ENCODE assay signal across 16 cellular contexts in genomic region chr20:9590189-9590588, GRCh38.
DNase-seq lines count a peak whose midpoint lies in the region; ATAC-seq, FAIRE-seq and TF ChIP-seq lines count a peak whose summit lies in the region.
"Had no signal": no experiment of that assay in that cellular context is flagged by ENCODE, and none has a peak within 500 bp of the region (broad histone marks: within the 10 kb centered on the region; RNA-seq: fewer than 3 reads in every experiment).

No MANE protein-coding gene starts in this region.

- H3K79me2 ChIP-seq in MM.1S (ENCODE audit: low read length): no peaks in the 10 kb centered on the region

- intact Hi-C loops in mucosa of descending colon (cut with DNase I, micrococcal nuclease) (no loop called here), testis (cut with DNase I; ENCODE audit: low total_unique reads) (no loop called here)

- H2AFZ ChIP-seq in MM.1S (ENCODE audit: low read length): no peak overlapping the region

- H3F3A ChIP-seq in MM.1S (ENCODE audit: insufficient read depth, low read length): 0 out of 2 replicates have a peak, but pooled peaks cover 5% of the 10 kb centered on the region

- H3K27ac ChIP-seq in MM.1S (ENCODE audit: low read length) (no peak overlapping the region), testis (no peak overlapping the region)
- H3K27ac ChIP-seq: right atrium auricular region, SK-N-MC, upper lobe of left lung had no signal

- H4K20me1 ChIP-seq in MM.1S (ENCODE audit: insufficient read depth, low read length): no peaks in the 10 kb centered on the region

- WGBS in testis, 2 donors: 82 to 100% methylated on average over 1 of the region's 1 CpG

- no peak overlapping the region for H3K4me3 ChIP-seq in MM.1S (ENCODE audit: low read length)
- H3K4me3 ChIP-seq in bronchial epithelial cell (ENCODE audit: low read depth, low read length): no peak overlapping the region
- H3K4me3 ChIP-seq in mucosa of descending colon: no peak overlapping the region
- no peak overlapping the region for H3K4me3 ChIP-seq in testis
- H3K4me3 ChIP-seq: HAP-1, right atrium auricular region, SK-N-MC, upper lobe of left lung had no signal

- FAIRE-seq in bronchial epithelial cell (lab: Jason Lieb, UNC): no peak

- no peaks in the 10 kb centered on the region for H3K9me2 ChIP-seq in MM.1S (replicated peaks; ENCODE audit: insufficient read depth, low read length)

- DNase-seq in EL (peak; percentile 17), MM.1S (peak; percentile 34), bronchial epithelial cell (ENCODE audit: low read depth) (peak; percentile 93), mucosa of descending colon (peak in 1 of 3 donors; percentile 2), inferior parietal cortex (ENCODE audit: extremely low spot score) (no peak), cerebellar cortex (ENCODE audit: low spot score) (no peak), testis (no peak)
- DNase-seq: activated CD4-positive, alpha-beta memory T cell treated with anti-CD3 and anti-CD28 coated beads, Interleukin-2, amount 10 ng/mL, durations not matched to agents 7 days and 5 days; C1 segment of cervical spinal cord; Karpas-422; left ventricle myocardium superior; NCI-H1930; upper lobe of left lung had no signal

- H3K4me2 ChIP-seq in MM.1S (ENCODE audit: low read depth, low read length): no peak overlapping the region

- H3K27me3 ChIP-seq in MM.1S (replicated peaks; ENCODE audit: insufficient read depth, low read length) (no peaks in the 10 kb centered on the region), bronchial epithelial cell (ENCODE audit: control insufficient read depth, insufficient read depth, low read length) (no peaks in the 10 kb centered on the region), testis (no peaks in the 10 kb centered on the region)
- H3K27me3 ChIP-seq: right atrium auricular region, upper lobe of left lung had no signal

- no peaks in the 10 kb centered on the region for H3K9me3 ChIP-seq in MM.1S (replicated peaks; ENCODE audit: insufficient read depth, low read length)
- H3K9me3 ChIP-seq in mucosa of descending colon: no peaks in the 10 kb centered on the region
- H3K9me3 ChIP-seq in testis: no peaks in the 10 kb centered on the region
- H3K9me3 ChIP-seq: HAP-1, right atrium auricular region, upper lobe of left lung had no signal

- no peak overlapping the region for H3K9ac ChIP-seq in MM.1S (ENCODE audit: low read length)

- ATAC-seq in mucosa of descending colon: peak; percentile 65
- ATAC-seq: left ventricle myocardium superior had no signal

- H3K4me1 ChIP-seq in MM.1S (ENCODE audit: low read length) (peaks cover 19% of the 10 kb centered on the region), mucosa of descending colon (ENCODE audit: low read depth) (no peaks in the 10 kb centered on the region), testis (no peaks in the 10 kb centered on the region)
- H3K4me1 ChIP-seq: HAP-1, right atrium auricular region, upper lobe of left lung had no signal

- H3K36me3 ChIP-seq in MM.1S (replicated peaks; ENCODE audit: insufficient read depth, low read length) (no peaks in the 10 kb centered on the region), bronchial epithelial cell (ENCODE audit: control insufficient read depth, insufficient read depth, low read length) (no peaks in the 10 kb centered on the region), mucosa of descending colon (ENCODE audit: low read depth) (no peaks in the 10 kb centered on the region), testis (ENCODE audit: low read depth, missing control alignments) (no peaks in the 10 kb centered on the region)
- H3K36me3 ChIP-seq: HAP-1, right atrium auricular region, upper lobe of left lung had no signal

- no peak for TF ChIP-seq CTCF in MM.1S (IDR thresholded peaks at IDR 0.05; ENCODE audit: low read length)
- no peak for TF ChIP-seq CTCF in bronchial epithelial cell (IDR thresholded peaks at IDR 0.05; ENCODE audit: insufficient read depth, low read length, severe bottlenecking)
- TF ChIP-seq CTCF in mucosa of descending colon (IDR thresholded peaks at IDR 0.05): no peak
- no peak for TF ChIP-seq CTCF in testis (IDR thresholded peaks at IDR 0.05)

- TF ChIP-seq POLR2A in testis (IDR thresholded peaks at IDR 0.05): no peak

Comparison
In these comparisons a context has a peak if more than half of its experiments do, and no peak if none do; other contexts are left out.
1. DNase-seq: peak in EL (single experiment), MM.1S (single experiment) and bronchial epithelial cell (single experiment); none in inferior parietal cortex (single experiment), cerebellar cortex (single experiment) and testis (single experiment).